ENCODE assay signal across 8 cellular contexts in genomic region chr12:132828706-132829534, GRCh38. TPM values are rescaled to one million over a fixed set of nuclear protein-coding genes. Genes with fewer than 3 reads are reported as not detected.
DNase-seq lines count a peak whose midpoint lies in the region; ATAC-seq and TF ChIP-seq lines count a peak whose summit lies in the region.

A gene with protein sequence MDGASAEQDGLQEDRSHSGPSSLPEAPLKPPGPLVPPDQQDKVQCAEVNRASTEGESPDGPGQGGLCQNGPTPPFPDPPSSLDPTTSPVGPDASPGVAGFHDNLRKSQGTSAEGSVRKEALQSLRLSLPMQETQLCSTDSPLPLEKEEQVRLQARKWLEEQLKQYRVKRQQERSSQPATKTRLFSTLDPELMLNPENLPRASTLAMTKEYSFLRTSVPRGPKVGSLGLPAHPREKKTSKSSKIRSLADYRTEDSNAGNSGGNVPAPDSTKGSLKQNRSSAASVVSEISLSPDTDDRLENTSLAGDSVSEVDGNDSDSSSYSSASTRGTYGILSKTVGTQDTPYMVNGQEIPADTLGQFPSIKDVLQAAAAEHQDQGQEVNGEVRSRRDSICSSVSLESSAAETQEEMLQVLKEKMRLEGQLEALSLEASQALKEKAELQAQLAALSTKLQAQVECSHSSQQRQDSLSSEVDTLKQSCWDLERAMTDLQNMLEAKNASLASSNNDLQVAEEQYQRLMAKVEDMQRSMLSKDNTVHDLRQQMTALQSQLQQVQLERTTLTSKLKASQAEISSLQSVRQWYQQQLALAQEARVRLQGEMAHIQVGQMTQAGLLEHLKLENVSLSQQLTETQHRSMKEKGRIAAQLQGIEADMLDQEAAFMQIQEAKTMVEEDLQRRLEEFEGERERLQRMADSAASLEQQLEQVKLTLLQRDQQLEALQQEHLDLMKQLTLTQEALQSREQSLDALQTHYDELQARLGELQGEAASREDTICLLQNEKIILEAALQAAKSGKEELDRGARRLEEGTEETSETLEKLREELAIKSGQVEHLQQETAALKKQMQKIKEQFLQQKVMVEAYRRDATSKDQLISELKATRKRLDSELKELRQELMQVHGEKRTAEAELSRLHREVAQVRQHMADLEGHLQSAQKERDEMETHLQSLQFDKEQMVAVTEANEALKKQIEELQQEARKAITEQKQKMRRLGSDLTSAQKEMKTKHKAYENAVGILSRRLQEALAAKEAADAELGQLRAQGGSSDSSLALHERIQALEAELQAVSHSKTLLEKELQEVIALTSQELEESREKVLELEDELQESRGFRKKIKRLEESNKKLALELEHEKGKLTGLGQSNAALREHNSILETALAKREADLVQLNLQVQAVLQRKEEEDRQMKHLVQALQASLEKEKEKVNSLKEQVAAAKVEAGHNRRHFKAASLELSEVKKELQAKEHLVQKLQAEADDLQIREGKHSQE (N-terminal part only) (minus strand): TSS chr12:132828869. CDS start chr12:132822128, 6,741 bp downstream.

- H3K36me3 Mint-ChIP-seq in chondrocyte (ENCODE audit: low read depth) = peaks cover 42% of the 10 kb centered on the region

- no peaks in the 10 kb centered on the region for H3K27me3 Mint-ChIP-seq in chondrocyte (ENCODE audit: low read depth)

- no peaks in the 10 kb centered on the region for H3K9me3 Mint-ChIP-seq in chondrocyte (ENCODE audit: low read depth)

- DNase-seq in Ammon's horn (ENCODE audit: low spot score) (peak; percentile 94), GM19238 (ENCODE audit: insufficient read length, low spot score) (peak; percentile 99), NCI-H510A treated with DMSO at 0.1 percent for 48 hours (lab: John Stamatoyannopoulos, UW) (peak; percentile 89), chondrocyte (ENCODE audit: low spot score) (no peak), kidney glomerular epithelial cell (lab: John Stamatoyannopoulos, UW) (peak; percentile 79)
- DNase-seq in activated CD4-positive, alpha-beta T cell treated with anti-CD3 and anti-CD28 coated beads for 24 hours (ENCODE audit: low read depth in 2 of 2) = peak; percentile 87 to 89
- DNase-seq in stimulated activated CD4-positive, alpha-beta T cell treated with anti-CD3 and anti-CD28 coated beads, Interleukin-15, amount 100 ng/mL, for 48 hours (ENCODE audit: low read depth in 2 of 2) = peak; percentile 87 to 92

- H3K4me1 Mint-ChIP-seq in chondrocyte (ENCODE audit: low read depth) = peaks cover 56% of the 10 kb centered on the region

- ATAC-seq in HG03439 (IDR thresholded peaks at IDR 0.05; ENCODE audit: unreplicated experiment) = peak; percentile 83

- peak within 1 kb of the TSS; percentile 100 for H3K27ac Mint-ChIP-seq in chondrocyte (ENCODE audit: unreplicated experiment)

- no peak for TF ChIP-seq CTCF in chondrocyte (IDR thresholded peaks at IDR 0.05)

- H3K4me3 Mint-ChIP-seq in chondrocyte (ENCODE audit: unreplicated experiment) = peak within 1 kb of the TSS; percentile 95

RNA-seq across cellular contexts. Expression of the gene that starts here (rescaled TPM):
- 144 to 199 TPM (median 148 TPM) in 3 replicates for total RNA-seq in chondrocyte
